Comparison of ENCODE assay signal across 1 cellular context in genomic region chrX:2397648-2398340, GRCh38.
TF ChIP-seq lines count a peak whose summit lies in the region.

No MANE protein-coding gene starts in this region.

TF ChIP-seq in HEK293, 187 proteins besides CTCF, POLR2A, EP300 and RAD21 (continued from another document and continues in another):
- no peak for TF ChIP-seq ZNF426 (tag by site-specific recombination; IDR thresholded peaks at IDR 0.05)
- no peak for TF ChIP-seq ZIC2 (tag by site-specific recombination; IDR thresholded peaks at IDR 0.05)
- TF ChIP-seq ZNF521 (tag by site-specific recombination; IDR thresholded peaks at IDR 0.05), result no peak
- TF ChIP-seq GLI4 (tag by site-specific recombination; IDR thresholded peaks at IDR 0.05), result no peak
- 0 out of 2 replicates have a peak, but pooled peaks have one; percentile 18 for TF ChIP-seq SP7 (tag by site-specific recombination; IDR thresholded peaks at IDR 0.05)
- no peak for TF ChIP-seq ZNF596 (tag by site-specific recombination; IDR thresholded peaks at IDR 0.05)
- TF ChIP-seq ZNF660 (tag by site-specific recombination; IDR thresholded peaks at IDR 0.05), result no peak
- TF ChIP-seq ZNF184 (tag by site-specific recombination; IDR thresholded peaks at IDR 0.05), result no peak
- no peak for TF ChIP-seq ZNF664 (tag by site-specific recombination; IDR thresholded peaks at IDR 0.05)
- 0 out of 2 replicates have a peak, but pooled peaks have one; percentile 29 for TF ChIP-seq ZNF629 (tag by site-specific recombination; IDR thresholded peaks at IDR 0.05)
- TF ChIP-seq ZBTB26 (tag by site-specific recombination; optimal IDR thresholded peaks at IDR 0.05), result no peak
- no peak for TF ChIP-seq ZNF645 (tag by site-specific recombination; IDR thresholded peaks at IDR 0.05)
- no peak for TF ChIP-seq ZNF362 (tag by site-specific recombination; IDR thresholded peaks at IDR 0.05)
- no peak for TF ChIP-seq TRIM28 (IDR thresholded peaks at IDR 0.05; ENCODE audit: borderline replicate concordance, low read length)
- no peak for TF ChIP-seq ZNF704 (tag by site-specific recombination; IDR thresholded peaks at IDR 0.05)
- no peak for TF ChIP-seq ZNF366 (tag by site-specific recombination; conservative IDR thresholded peaks at IDR 0.05)
- no peak for TF ChIP-seq YY2 (tag by site-specific recombination; IDR thresholded peaks at IDR 0.05)
- TF ChIP-seq TSHZ1 (tag by site-specific recombination; IDR thresholded peaks at IDR 0.05; ENCODE audit: borderline replicate concordance), result no peak; the same call in 1 of the 2 replicates
- no peak for TF ChIP-seq PRDM4 (tag by site-specific recombination; IDR thresholded peaks at IDR 0.05)
- no peak for TF ChIP-seq ZNF510 (tag by site-specific recombination; IDR thresholded peaks at IDR 0.05; ENCODE audit: insufficient replicate concordance)
- TF ChIP-seq KLF16 (tag by site-specific recombination; IDR thresholded peaks at IDR 0.05), result no peak
- peak; percentile 89 for TF ChIP-seq SCRT2 (tag by site-specific recombination; IDR thresholded peaks at IDR 0.05)
- TF ChIP-seq ZNF26 (tag by site-specific recombination; IDR thresholded peaks at IDR 0.05), result no peak
- no peak for TF ChIP-seq ELK4 (IDR thresholded peaks at IDR 0.05; ENCODE audit: borderline replicate concordance, low read depth, low read length)
- no peak for TF ChIP-seq ZBTB49 (tag by site-specific recombination; IDR thresholded peaks at IDR 0.05; ENCODE audit: low read depth)
- TF ChIP-seq ZNF175 (tag by site-specific recombination; IDR thresholded peaks at IDR 0.05), result no peak
- no peak for TF ChIP-seq ZNF404 (tag by site-specific recombination; IDR thresholded peaks at IDR 0.05)
- no peak for TF ChIP-seq ZNF391 (tag by site-specific recombination; IDR thresholded peaks at IDR 0.05; ENCODE audit: borderline replicate concordance, low read depth)
- no peak for TF ChIP-seq WT1 (tag by site-specific recombination; IDR thresholded peaks at IDR 0.05)
- TF ChIP-seq KLF17 (tag by site-specific recombination; IDR thresholded peaks at IDR 0.05), result peak; percentile 67; the same call in 1 of the 2 replicates
- TF ChIP-seq OSR2 (tag by site-specific recombination; IDR thresholded peaks at IDR 0.05), result peak; percentile 89
- TF ChIP-seq ZSCAN23 (tag by site-specific recombination; IDR thresholded peaks at IDR 0.05), result 0 out of 2 replicates have a peak, but pooled peaks have one; percentile 36
- no peak for TF ChIP-seq ZNF138 (tag by site-specific recombination; IDR thresholded peaks at IDR 0.05; ENCODE audit: borderline replicate concordance)
- TF ChIP-seq ZNF214 (tag by site-specific recombination; IDR thresholded peaks at IDR 0.05; ENCODE audit: borderline replicate concordance), result no peak
- TF ChIP-seq KLF8 (tag by site-specific recombination; IDR thresholded peaks at IDR 0.05), result 0 out of 2 replicates have a peak, but pooled peaks have one; percentile 25
- TF ChIP-seq MEIS1 (CRISPR knock-in tag; IDR thresholded peaks at IDR 0.05; ENCODE audit: borderline replicate concordance), result no peak
- TF ChIP-seq ZBTB21 (tag by site-specific recombination; IDR thresholded peaks at IDR 0.05), result peak; percentile 23; the same call in 1 of the 2 replicates
- no peak for TF ChIP-seq ZBTB44 (tag by site-specific recombination; IDR thresholded peaks at IDR 0.05)
- no peak for TF ChIP-seq BCL11B (tag by site-specific recombination; IDR thresholded peaks at IDR 0.05; ENCODE audit: low read depth)
- no peak for TF ChIP-seq KLF1 (tag by site-specific recombination; IDR thresholded peaks at IDR 0.05)
- peak; percentile 36; the same call in 1 of the 2 replicates for TF ChIP-seq FEZF1 (tag by site-specific recombination; IDR thresholded peaks at IDR 0.05)
